1 cellular context compared by ENCODE assay signal in the genomic region with DNA sequence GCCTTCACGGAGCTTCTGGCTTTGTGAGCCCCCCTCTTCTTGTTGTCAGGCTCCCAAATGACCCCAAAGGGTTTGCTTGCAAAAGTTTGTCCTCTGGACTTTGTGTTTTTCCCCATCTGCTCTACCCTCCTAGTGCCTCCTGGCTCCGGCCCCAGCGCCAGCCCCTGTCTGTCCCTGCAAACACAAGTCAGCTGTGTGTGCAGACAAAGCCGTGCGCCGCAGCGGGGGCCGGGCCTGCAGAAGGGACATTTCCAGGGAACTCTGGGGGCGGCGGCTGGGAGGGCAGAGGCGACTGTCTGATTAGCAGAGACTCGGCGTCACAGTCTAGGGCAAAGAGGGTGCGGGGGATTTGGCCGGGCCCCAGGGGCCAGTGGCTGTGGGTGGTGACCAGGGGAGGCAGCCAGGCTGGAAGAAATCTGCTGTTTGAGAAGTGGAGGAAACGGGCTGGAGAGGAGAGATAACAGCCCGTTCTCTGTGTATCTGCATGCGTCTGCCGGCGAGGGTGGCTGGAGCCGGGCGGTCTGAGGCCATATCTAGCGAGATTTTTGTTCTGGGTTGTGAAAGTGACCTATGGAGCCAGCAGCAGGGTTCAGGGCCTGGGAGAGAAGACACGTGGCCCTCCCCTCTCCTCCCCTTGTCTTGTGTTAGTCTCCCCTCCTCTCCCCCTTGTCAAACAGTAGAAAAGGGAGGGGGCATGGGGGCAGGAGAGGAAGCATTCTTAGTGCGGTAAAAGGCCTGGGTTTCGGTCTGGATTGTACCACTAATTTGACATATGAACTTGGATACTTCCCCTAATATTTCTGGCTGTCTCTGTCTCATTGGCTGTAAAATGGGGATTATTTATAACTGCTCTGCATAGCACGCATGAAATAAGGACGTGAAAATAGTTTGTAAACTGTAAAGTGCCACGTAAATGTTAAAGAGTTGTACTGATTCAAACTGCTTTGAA.
A peak's percentile ranks its signal among the peaks of the same experiment; 100 is the strongest.
TF ChIP-seq lines count a peak whose summit lies in the region.

No MANE protein-coding gene starts in this region.

TF ChIP-seq in HepG2, 621 proteins besides CTCF, POLR2A, EP300 and RAD21 (continued from another document and continues in another):
- TF ChIP-seq RERE (CRISPR knock-in tag; IDR thresholded peaks at IDR 0.05; ENCODE audit: low read depth), result peak; percentile 15; the same call in 1 of the 2 replicates
- TF ChIP-seq ZSCAN31 (CRISPR knock-in tag; IDR thresholded peaks at IDR 0.05; ENCODE audit: low read depth), result no peak; the same call in 1 of the 2 replicates
- no peak for TF ChIP-seq ZNF224 (CRISPR knock-in tag; IDR thresholded peaks at IDR 0.05)
- TF ChIP-seq XRCC5 (optimal IDR thresholded peaks at IDR 0.05; ENCODE audit: low read length), result peak; percentile 49
- TF ChIP-seq YEATS4 (CRISPR knock-in tag; IDR thresholded peaks at IDR 0.05; ENCODE audit: borderline replicate concordance), result peak; percentile 70; the same call in 1 of the 2 replicates
- TF ChIP-seq IRF2 (CRISPR knock-in tag; IDR thresholded peaks at IDR 0.05), result peak; percentile 16; the same call in 1 of the 2 replicates
- peak; percentile 41; the same call in 1 of the 2 replicates for TF ChIP-seq PITX1 (CRISPR knock-in tag; IDR thresholded peaks at IDR 0.05)
- TF ChIP-seq, protein P1, sequence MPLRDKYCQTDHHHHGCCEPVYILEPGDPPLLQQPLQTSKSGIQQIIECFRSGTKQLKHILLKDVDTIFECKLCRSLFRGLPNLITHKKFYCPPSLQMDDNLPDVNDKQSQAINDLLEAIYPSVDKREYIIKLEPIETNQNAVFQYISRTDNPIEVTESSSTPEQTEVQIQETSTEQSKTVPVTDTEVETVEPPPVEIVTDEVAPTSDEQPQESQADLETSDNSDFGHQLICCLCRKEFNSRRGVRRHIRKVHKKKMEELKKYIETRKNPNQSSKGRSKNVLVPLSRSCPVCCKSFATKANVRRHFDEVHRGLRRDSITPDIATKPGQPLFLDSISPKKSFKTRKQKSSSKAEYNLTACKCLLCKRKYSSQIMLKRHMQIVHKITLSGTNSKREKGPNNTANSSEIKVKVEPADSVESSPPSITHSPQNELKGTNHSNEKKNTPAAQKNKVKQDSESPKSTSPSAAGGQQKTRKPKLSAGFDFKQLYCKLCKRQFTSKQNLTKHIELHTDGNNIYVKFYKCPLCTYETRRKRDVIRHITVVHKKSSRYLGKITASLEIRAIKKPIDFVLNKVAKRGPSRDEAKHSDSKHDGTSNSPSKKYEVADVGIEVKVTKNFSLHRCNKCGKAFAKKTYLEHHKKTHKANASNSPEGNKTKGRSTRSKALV (CRISPR knock-in tag; IDR thresholded peaks at IDR 0.05), result no peak; the same call in 1 of the 2 replicates
- peak; percentile 55 for TF ChIP-seq CREM (IDR thresholded peaks at IDR 0.05)
- TF ChIP-seq CREM (CRISPR knock-in tag; IDR thresholded peaks at IDR 0.05), result no peak
- no peak for TF ChIP-seq KIAA2018 (CRISPR knock-in tag; IDR thresholded peaks at IDR 0.05; ENCODE audit: borderline replicate concordance)
- TF ChIP-seq NFIB (CRISPR knock-in tag; IDR thresholded peaks at IDR 0.05; ENCODE audit: borderline replicate concordance), result no peak
- TF ChIP-seq BCL6 (CRISPR knock-in tag; IDR thresholded peaks at IDR 0.05), result peak; percentile 94
- peak; percentile 46; the same call in 1 of the 2 replicates for TF ChIP-seq CEBPB (IDR thresholded peaks at IDR 0.05; ENCODE audit: borderline replicate concordance, low read depth, low read length)
- peak; percentile 58; the same call in 1 of the 2 replicates for TF ChIP-seq RBFOX2 (IDR thresholded peaks at IDR 0.05; ENCODE audit: low read depth, low read length)
- peak; percentile 71; the same call in 1 of the 2 replicates for TF ChIP-seq KMT2A (CRISPR knock-in tag; IDR thresholded peaks at IDR 0.05)
- no peak for TF ChIP-seq YEATS2 (CRISPR knock-in tag; IDR thresholded peaks at IDR 0.05; ENCODE audit: borderline replicate concordance)
- TF ChIP-seq KLF16 (CRISPR knock-in tag; IDR thresholded peaks at IDR 0.05), result 0 out of 4 replicates have a peak, but pooled peaks of 1 of the 2 experiments have one; percentile 56
- TF ChIP-seq ZNF678 (CRISPR knock-in tag; IDR thresholded peaks at IDR 0.05), result no peak
- TF ChIP-seq SALL1 (CRISPR knock-in tag; IDR thresholded peaks at IDR 0.05), result peak; percentile 45; the same call in 1 of the 2 replicates
- TF ChIP-seq CHCHD3 (CRISPR knock-in tag; IDR thresholded peaks at IDR 0.05), result no peak
- peak; percentile 74 for TF ChIP-seq ASH2L (IDR thresholded peaks at IDR 0.05; ENCODE audit: insufficient read length, low read depth, low read length)
- peak; percentile 5 for TF ChIP-seq HNRNPK (IDR thresholded peaks at IDR 0.05; ENCODE audit: low read depth, low read length, poor library complexity, severe bottlenecking)
- 0 out of 2 replicates have a peak, but pooled peaks have one; percentile 7 for TF ChIP-seq FOSL2 (CRISPR knock-in tag; IDR thresholded peaks at IDR 0.05)
- peak; percentile 30; the same call in 1 of the 2 replicates for TF ChIP-seq DPF2 (CRISPR knock-in tag; IDR thresholded peaks at IDR 0.05; ENCODE audit: borderline replicate concordance, low read depth)
- peak; percentile 16 for TF ChIP-seq ZNF883 (CRISPR knock-in tag; IDR thresholded peaks at IDR 0.05; ENCODE audit: not compliant biosample characterization)
- TF ChIP-seq, protein P2, sequence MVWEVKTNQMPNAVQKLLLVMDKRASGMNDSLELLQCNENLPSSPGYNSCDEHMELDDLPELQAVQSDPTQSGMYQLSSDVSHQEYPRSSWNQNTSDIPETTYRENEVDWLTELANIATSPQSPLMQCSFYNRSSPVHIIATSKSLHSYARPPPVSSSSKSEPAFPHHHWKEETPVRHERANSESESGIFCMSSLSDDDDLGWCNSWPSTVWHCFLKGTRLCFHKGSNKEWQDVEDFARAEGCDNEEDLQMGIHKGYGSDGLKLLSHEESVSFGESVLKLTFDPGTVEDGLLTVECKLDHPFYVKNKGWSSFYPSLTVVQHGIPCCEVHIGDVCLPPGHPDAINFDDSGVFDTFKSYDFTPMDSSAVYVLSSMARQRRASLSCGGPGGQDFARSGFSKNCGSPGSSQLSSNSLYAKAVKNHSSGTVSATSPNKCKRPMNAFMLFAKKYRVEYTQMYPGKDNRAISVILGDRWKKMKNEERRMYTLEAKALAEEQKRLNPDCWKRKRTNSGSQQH (CRISPR knock-in tag; IDR thresholded peaks at IDR 0.05; ENCODE audit: low read depth), result 0 out of 2 replicates have a peak, but pooled peaks have one; percentile 40
- TF ChIP-seq ZNF205 (CRISPR knock-in tag; IDR thresholded peaks at IDR 0.05), result 0 out of 2 replicates have a peak, but pooled peaks have one; percentile 60
- peak; percentile 61; the same call in 1 of the 2 replicates for TF ChIP-seq GMEB1 (CRISPR knock-in tag; IDR thresholded peaks at IDR 0.05; ENCODE audit: borderline replicate concordance)
- TF ChIP-seq TEF (CRISPR knock-in tag; IDR thresholded peaks at IDR 0.05), result no peak
- 0 out of 2 replicates have a peak, but pooled peaks have one; percentile 20 for TF ChIP-seq TCF7 (IDR thresholded peaks at IDR 0.05; ENCODE audit: low read depth)
- no peak for TF ChIP-seq MAFF (IDR thresholded peaks at IDR 0.05; ENCODE audit: low read depth, low read length)
